ENCODE assay signal across 26 cellular contexts in genomic region chr1:217224201-217224600, GRCh38.
"Had no signal": no experiment of that assay in that cellular context is flagged by ENCODE, and none has a peak within 500 bp of the region (broad histone marks: within the 10 kb centered on the region; RNA-seq: fewer than 3 reads in every experiment).

No MANE protein-coding gene starts in this region.

- H3K27me3 Mint-ChIP-seq: dendritic cell treated with granulocyte-macrophage colony-stimulating factor and Interleukin-4, amounts not matched to agents 40 ng/mL and 50 ng/mL, for 4 days; effector memory CD8-positive, alpha-beta T cell had no signal

- H3K27ac ChIP-seq: colonic mucosa, coronary artery, dorsolateral prefrontal cortex, epithelial cell of prostate, esophagus muscularis mucosa, esophagus squamous epithelium, foreskin keratinocyte, gastrocnemius medialis, gastroesophageal sphincter, heart left ventricle, hepatocyte had no signal

- FAIRE-seq: endothelial cell of umbilical vein had no signal

- ATAC-seq: effector memory CD8-positive, alpha-beta T cell; esophagus mucosa; foreskin keratinocyte; gastrocnemius medialis; gastroesophageal sphincter; heart left ventricle had no signal

- H3K27ac Mint-ChIP-seq: dendritic cell treated with granulocyte-macrophage colony-stimulating factor and Interleukin-4, amounts not matched to agents 40 ng/mL and 50 ng/mL, for 4 days; effector memory CD8-positive, alpha-beta T cell; endodermal cell had no signal

- DNase-seq: colonic mucosa; cortex of kidney; dermis blood vessel endothelial cell; dorsolateral prefrontal cortex; effector CD4-positive, alpha-beta T cell; effector CD8-positive, alpha-beta T cell; effector memory CD4-positive, alpha-beta T cell; effector memory CD8-positive, alpha-beta T cell; endodermal cell; erythroblast; esophagus squamous epithelium; foreskin fibroblast; foreskin keratinocyte; foreskin melanocyte; gastrocnemius medialis; glutamatergic neuron; head of caudate nucleus; heart left ventricle had no signal

- H3K9me3 Mint-ChIP-seq: endodermal cell had no signal

- H3K27me3 ChIP-seq: colonic mucosa, dorsolateral prefrontal cortex, esophagus muscularis mucosa, esophagus squamous epithelium, foreskin keratinocyte, gastrocnemius medialis, gastroesophageal sphincter, heart left ventricle, hepatocyte had no signal

- H3K4me3 ChIP-seq: colonic mucosa, coronary artery, dorsolateral prefrontal cortex, esophagus muscularis mucosa, esophagus squamous epithelium, gastrocnemius medialis, gastroesophageal sphincter, heart left ventricle, hepatocyte had no signal

- H3K4me3 Mint-ChIP-seq: dendritic cell treated with granulocyte-macrophage colony-stimulating factor and Interleukin-4, amounts not matched to agents 40 ng/mL and 50 ng/mL, for 4 days; effector memory CD8-positive, alpha-beta T cell; endodermal cell had no signal

- H3K36me3 ChIP-seq: colonic mucosa, esophagus muscularis mucosa, esophagus squamous epithelium, gastrocnemius medialis, gastroesophageal sphincter, heart left ventricle had no signal

- H3K4me1 ChIP-seq: colonic mucosa, esophagus squamous epithelium, foreskin keratinocyte, gastrocnemius medialis, heart left ventricle had no signal

- H3K9me3 ChIP-seq: colonic mucosa, esophagus muscularis mucosa, esophagus squamous epithelium, gastrocnemius medialis, gastroesophageal sphincter, heart left ventricle had no signal
